In genomic region chr9:135777623-135778177, GRCh38 we compare ENCODE assay signal across 6 cellular contexts.
"Had no signal": no experiment of that assay in that cellular context is flagged by ENCODE, and none has a peak within 500 bp of the region (broad histone marks: within the 10 kb centered on the region; RNA-seq: fewer than 3 reads in every experiment).

No MANE protein-coding gene starts in this region.

- H3K4me3 ChIP-seq: GM23338, HAP-1 had no signal

- H3K4me1 ChIP-seq: HAP-1 had no signal

- ATAC-seq: GM23338, HCT116 had no signal

- H3K4me2 ChIP-seq: GM23338 had no signal

- H3K4me1 Mint-ChIP-seq: GM23338 had no signal

- H3K4me3 Mint-ChIP-seq: GM23338 had no signal

- FAIRE-seq: HTR-8/SVneo had no signal

- H3K9me3 Mint-ChIP-seq: GM23338 had no signal

- H3K9me3 ChIP-seq: HAP-1 had no signal

- DNase-seq: IMR-90, KBM-7 had no signal

- H3K27ac Mint-ChIP-seq: GM23338 had no signal

- H3K36me3 ChIP-seq: HAP-1 had no signal

- H2AFZ ChIP-seq: GM23338 had no signal
